Comparison of ENCODE assay signal across 36 cellular contexts in the genomic region with DNA sequence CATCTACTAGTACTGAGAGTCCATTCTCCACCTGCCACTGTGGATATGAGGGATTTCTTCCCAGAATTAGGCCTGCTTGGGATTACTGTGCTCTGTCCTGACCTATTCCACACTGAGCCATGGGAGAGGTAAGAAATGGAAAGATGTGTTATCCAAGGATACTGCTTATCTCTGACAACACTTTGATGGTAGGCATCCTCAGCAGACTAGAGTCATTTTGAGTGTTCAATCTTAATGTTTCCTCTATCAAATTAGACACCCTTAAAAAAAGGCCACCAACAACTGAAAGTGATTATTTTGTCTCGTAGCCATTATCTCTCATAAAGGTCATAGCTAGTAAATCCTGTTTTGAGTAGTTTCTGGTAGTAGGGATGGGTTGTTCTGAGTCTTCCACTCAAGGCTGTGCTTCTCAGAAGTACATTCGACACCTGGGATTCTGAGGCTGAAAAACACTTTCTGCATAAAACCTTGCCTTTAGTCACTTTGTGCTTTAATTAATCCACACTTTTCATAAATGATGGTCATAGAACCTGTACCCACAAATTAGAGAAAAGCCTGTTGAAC. TPM values are rescaled to one million over a fixed set of nuclear protein-coding genes. Genes with fewer than 3 reads are reported as not detected.
DNase-seq lines count a peak whose midpoint lies in the region; ATAC-seq, FAIRE-seq and TF ChIP-seq lines count a peak whose summit lies in the region.
"Had no signal": no experiment of that assay in that cellular context is flagged by ENCODE, and none has a peak within 500 bp of the region (broad histone marks: within the 10 kb centered on the region; RNA-seq: fewer than 3 reads in every experiment).

No MANE protein-coding gene starts in this region.

- FAIRE-seq in GM18507 (lab: Jason Lieb, UNC) (peak; percentile 46), GM12878 (lab: Jason Lieb, UNC) (peak; percentile 54)
- FAIRE-seq: bronchial epithelial cell, colon had no signal

- H3K4me1 ChIP-seq in GM12878 (ENCODE audit: control insufficient read depth, insufficient read depth, low read length) (peaks cover 18% of the 10 kb centered on the region), GM23338 (ENCODE audit: insufficient read depth) (no peaks in the 10 kb centered on the region), psoas muscle (no peaks in the 10 kb centered on the region)
- H3K4me1 ChIP-seq: Caco-2, lower lobe of right lung, prostate gland had no signal

- POLR2A ChIA-PET in activated CD4-positive, alpha-beta T cell treated with anti-CD3 and anti-CD28 coated beads for 36 hours (lab: Charles Lee): no interaction called here
- POLR2A ChIA-PET in GM12878 (lab: Charles Lee): no interaction called here

- H3K4me2 ChIP-seq in GM12878 (ENCODE audit: control insufficient read depth, insufficient read depth): peak overlapping the region; percentile 68; the same call in 1 of the 2 replicates
- no peak overlapping the region for H3K4me2 ChIP-seq in GM23338

- no peaks in the 10 kb centered on the region for H3F3A ChIP-seq in GM23338 (replicated peaks; ENCODE audit: low read depth)

- H3K9ac ChIP-seq in GM12878 (ENCODE audit: control insufficient read depth, insufficient read depth, low read length): no peak overlapping the region

- CTCF ChIA-PET in activated CD4-positive, alpha-beta T cell treated with anti-CD3 and anti-CD28 coated beads for 36 hours (lab: Charles Lee): interaction anchor here (0.7 to 1.4 kb wide), 2 partner anchors 55 to 59 kb away, joined by 3 to 4 read pairs; partner anchors contain the start of gene MKNK1
- CTCF ChIA-PET in GM12878 (lab: Yijun Ruan, JAX): interaction anchor here (0.8 kb wide), 1 partner anchor 10 kb away, joined by 3 read pairs; no protein-coding TSS in a partner anchor

- no peak overlapping the region for H3K4me3 ChIP-seq in GM12878
- no peak overlapping the region for H3K4me3 ChIP-seq in GM23338
- H3K4me3 ChIP-seq in psoas muscle: no peak overlapping the region
- H3K4me3 ChIP-seq: lower lobe of right lung, prostate gland had no signal

- peak; percentile 64 for ATAC-seq in activated CD4-positive, alpha-beta T cell treated with anti-CD3 and anti-CD28 coated beads for 36 hours
- ATAC-seq in HG03439 (IDR thresholded peaks at IDR 0.05; ENCODE audit: unreplicated experiment) (peak; percentile 12), GM12878 (peak; percentile 52), GM23338 (no peak), psoas muscle (no peak)
- no peak for ATAC-seq in stimulated activated naive B cell treated with anti-CD40 and anti-IgM and Interleukin-4, amounts not matched to agents 10 μg/mL and 1 μg/mL and 100 μg/mL, for 72 hours (replicated peaks)
- ATAC-seq: lower lobe of right lung; naive thymus-derived CD8-positive, alpha-beta T cell; Panc1; SK-N-SH treated with all-trans-retinoic acid at 6 μM for 48 hours had no signal

- H3K9me3 ChIP-seq in GM12878 (replicated peaks; ENCODE audit: control insufficient read depth, insufficient read depth, low read length) (peaks cover 2% of the 10 kb centered on the region; the same call in 2 of the 3 replicates), psoas muscle (no peaks in the 10 kb centered on the region)
- H3K9me3 ChIP-seq: Caco-2, lower lobe of right lung, prostate gland had no signal

- H3K27ac Mint-ChIP-seq in activated CD4-positive, alpha-beta T cell treated with anti-CD3 and anti-CD28 coated beads for 36 hours: no peak overlapping the region
- H3K27ac Mint-ChIP-seq in GM23338: no peak overlapping the region
- no peak overlapping the region for H3K27ac Mint-ChIP-seq in stimulated activated naive B cell treated with anti-CD40 and anti-IgM and Interleukin-4, amounts not matched to agents 10 μg/mL and 1 μg/mL and 100 μg/mL, for 72 hours
- H3K27ac Mint-ChIP-seq: activated naive CD8-positive, alpha-beta T cell; H9; T-helper 1 cell treated with Interleukin-12 subunit alpha and Interleukin-12 subunit beta and Interleukin-4 antibody, amounts not matched to agents 30 μg/mL and 1 μg/mL, for 36 hours; type B pancreatic cell had no signal

- no peaks in the 10 kb centered on the region for H3K9me2 ChIP-seq in GM23338 (ENCODE audit: insufficient read depth)

- H3K4me1 Mint-ChIP-seq in activated CD4-positive, alpha-beta T cell treated with anti-CD3 and anti-CD28 coated beads for 36 hours: peaks cover 23% of the 10 kb centered on the region
- no peaks in the 10 kb centered on the region for H3K4me1 Mint-ChIP-seq in GM23338
- peaks cover 0 to 6% of the 10 kb centered on the region in 2 donors for H3K4me1 Mint-ChIP-seq in stimulated activated naive B cell treated with anti-CD40 and anti-IgM and Interleukin-4, amounts not matched to agents 10 μg/mL and 1 μg/mL and 100 μg/mL, for 72 hours
- H3K4me1 Mint-ChIP-seq: H9 had no signal

- H3K27ac ChIP-seq in GM12878 (ENCODE audit: control insufficient read depth, insufficient read depth) (peak overlapping the region; percentile 35; the same call in 1 of the 2 replicates), GM23338 (ENCODE audit: low read depth) (no peak overlapping the region), psoas muscle (no peak overlapping the region)
- H3K27ac ChIP-seq: lower lobe of right lung, prostate gland had no signal

- H4K20me1 ChIP-seq in GM12878 (ENCODE audit: control insufficient read depth, insufficient read depth): no peaks in the 10 kb centered on the region
- H4K20me1 ChIP-seq in GM23338 (replicated peaks; ENCODE audit: insufficient read depth): 0 out of 2 replicates have a peak, but pooled peaks cover 11% of the 10 kb centered on the region

- peaks cover 2 to 8% of the 10 kb centered on the region in 2 experiments; a peak in 3 of 4 replicates for H3K36me3 ChIP-seq in GM12878 (ENCODE audit: control insufficient read depth in 2 of 2, insufficient read depth in 2 of 2, low read length in 1 of 2)
- peaks cover 15% of the 10 kb centered on the region for H3K36me3 ChIP-seq in GM23338 (ENCODE audit: insufficient read depth)
- H3K36me3 ChIP-seq in psoas muscle (ENCODE audit: insufficient read depth in 1 of 2, low read depth in 1 of 2): peaks cover 2 to 96% of the 10 kb centered on the region in 2 donors

- H3K4me3 Mint-ChIP-seq in activated CD4-positive, alpha-beta T cell treated with anti-CD3 and anti-CD28 coated beads for 36 hours: no peak overlapping the region
- no peak overlapping the region for H3K4me3 Mint-ChIP-seq in GM23338
- no peak overlapping the region for H3K4me3 Mint-ChIP-seq in stimulated activated naive B cell treated with anti-CD40 and anti-IgM and Interleukin-4, amounts not matched to agents 10 μg/mL and 1 μg/mL and 100 μg/mL, for 72 hours
- H3K4me3 Mint-ChIP-seq: activated naive CD8-positive, alpha-beta T cell; H9; naive thymus-derived CD8-positive, alpha-beta T cell; T-helper 1 cell treated with Interleukin-12 subunit alpha and Interleukin-12 subunit beta and Interleukin-4 antibody, amounts not matched to agents 30 μg/mL and 1 μg/mL, for 36 hours; type B pancreatic cell had no signal

- TF ChIP-seq EP300 in GM12878 (IDR thresholded peaks at IDR 0.05; ENCODE audit: borderline replicate concordance in 1 of 2, control insufficient read depth in 1 of 2, low read depth in 2 of 2, low read length in 2 of 2): no peak

- TF ChIP-seq RAD21 in GM12878 (IDR thresholded peaks at IDR 0.05; ENCODE audit: insufficient read depth, low read depth, low read length): no peak

- H3K36me3 Mint-ChIP-seq in activated CD4-positive, alpha-beta T cell treated with anti-CD3 and anti-CD28 coated beads for 36 hours (ENCODE audit: low read depth): peaks cover 37% of the 10 kb centered on the region
- peaks cover 39% of the 10 kb centered on the region for H3K36me3 Mint-ChIP-seq in GM23338 (ENCODE audit: low read depth)
- H3K36me3 Mint-ChIP-seq in stimulated activated naive B cell treated with anti-CD40 and anti-IgM and Interleukin-4, amounts not matched to agents 10 μg/mL and 1 μg/mL and 100 μg/mL, for 72 hours: peaks cover 25 to 29% of the 10 kb centered on the region in 2 donors

- no peak for TF ChIP-seq CTCF in GM12878 (IDR thresholded peaks at IDR 0.05 in 2 of 3, conservative IDR thresholded peaks at IDR 0.05 in 1 of 3; ENCODE audit: control insufficient read depth in 2 of 3, extremely low read depth in 1 of 3, insufficient read depth in 1 of 3, low read depth in 3 of 3, low read length in 3 of 3)
- TF ChIP-seq CTCF in GM23338 (conservative IDR thresholded peaks at IDR 0.05; ENCODE audit: low read depth in 2 of 2): no peak
- no peak for TF ChIP-seq CTCF in psoas muscle (IDR thresholded peaks at IDR 0.05)

- WGBS in GM12878 (ENCODE audit: insufficient coverage, insufficient replicate concordance, low lambda C conversion rate, missing lambda C conversion rate): 41% methylated on average over 2 of the region's 2 CpGs
- WGBS in psoas muscle, 3 donors: 88 to 91% (median 88%) methylated on average over 2 of the region's 2 CpGs

- in situ Hi-C loops in GM12878 (cut with MboI): no loop called here

- SMC1A ChIA-PET in GM12878 (lab: Charles Lee; ENCODE audit: uncharacterized antibody, unreplicated experiment): interaction anchor here (1.6 kb wide), 1 partner anchor 18 kb away, joined by 3 read pairs; no protein-coding TSS in a partner anchor

- H3K9me3 Mint-ChIP-seq in activated CD4-positive, alpha-beta T cell treated with anti-CD3 and anti-CD28 coated beads for 36 hours (ENCODE audit: low read depth): peaks cover 2% of the 10 kb centered on the region
- H3K9me3 Mint-ChIP-seq in GM23338: no peaks in the 10 kb centered on the region
- H3K9me3 Mint-ChIP-seq in stimulated activated naive B cell treated with anti-CD40 and anti-IgM and Interleukin-4, amounts not matched to agents 10 μg/mL and 1 μg/mL and 100 μg/mL, for 72 hours: peaks cover 0 to 3% of the 10 kb centered on the region in 2 donors
- H3K9me3 Mint-ChIP-seq: H9, type B pancreatic cell had no signal

- H3K27me3 ChIP-seq in GM12878 (replicated peaks in 1 of 2; ENCODE audit: control insufficient read depth in 2 of 2, insufficient read depth in 2 of 2, low read length in 1 of 2) (no peaks in the 10 kb centered on the region), GM23338 (ENCODE audit: insufficient read depth) (no peaks in the 10 kb centered on the region), psoas muscle (ENCODE audit: insufficient read depth in 3 of 3, low read length in 2 of 3) (no peaks in the 10 kb centered on the region)

- no peaks in the 10 kb centered on the region for H3K79me2 ChIP-seq in GM12878 (ENCODE audit: control insufficient read depth, insufficient read depth, low read length)
- 0 out of 2 replicates have a peak, but pooled peaks cover 4% of the 10 kb centered on the region for H3K79me2 ChIP-seq in GM23338 (replicated peaks; ENCODE audit: insufficient read depth)

- DNase-seq in activated CD4-positive, alpha-beta T cell treated with anti-CD3 and anti-CD28 coated beads for 36 hours: no peak
- DNase-seq in activated CD4-positive, alpha-beta T cell treated with anti-CD3 and anti-CD28 coated beads for 4 hours: no peak
- DNase-seq in GM18507 (ENCODE audit: extremely low spot score, insufficient read length, low read depth) (no peak), GM12878 (ENCODE audit: low read depth, low spot score) (no peak), GM23338 (ENCODE audit: low spot score) (no peak), psoas muscle (no peak)
- no peak for DNase-seq in stimulated activated naive B cell treated with anti-CD40 and anti-IgM and Interleukin-4, amounts not matched to agents 10 μg/mL and 1 μg/mL and 100 μg/mL, for 72 hours
- DNase-seq: 8988T; activated CD4-positive, alpha-beta T cell treated with anti-CD3 and anti-CD28 coated beads for 48 hours; aorta; C1 segment of cervical spinal cord; Caco-2; effector CD4-positive, alpha-beta T cell; H9; hippocampal formation; Kasumi-1; lower lobe of right lung; naive thymus-derived CD8-positive, alpha-beta T cell; NCI-H1417 treated with DMSO at 0.1 percent for 48 hours; NCI-H2081; NCI-H526 treated with DMSO at 0.1 percent for 48 hours; nucleus accumbens; Right ventricle myocardium superior; stimulated activated CD4-positive, alpha-beta T cell treated with anti-CD3 and anti-CD28 coated beads, Interleukin-4, amount 100 ng/mL, for 1 hour; substantia nigra had no signal

- no peak for TF ChIP-seq POLR2A in GM12878 (IDR thresholded peaks at IDR 0.05; ENCODE audit: low read depth, low read length)

- RAD21 ChIA-PET in GM12878 (lab: Charles Lee; ENCODE audit: unreplicated experiment): interaction anchor here (0.6 kb wide), 1 partner anchor 9 kb away, joined by 3 read pairs; no protein-coding TSS in a partner anchor

- no peaks in the 10 kb centered on the region for H3K27me3 Mint-ChIP-seq in activated CD4-positive, alpha-beta T cell treated with anti-CD3 and anti-CD28 coated beads for 36 hours
- no peaks in the 10 kb centered on the region for H3K27me3 Mint-ChIP-seq in GM23338 (ENCODE audit: insufficient read depth, low read depth, poor library complexity)
- no peaks in the 10 kb centered on the region for H3K27me3 Mint-ChIP-seq in stimulated activated naive B cell treated with anti-CD40 and anti-IgM and Interleukin-4, amounts not matched to agents 10 μg/mL and 1 μg/mL and 100 μg/mL, for 72 hours
- H3K27me3 Mint-ChIP-seq: activated naive CD8-positive, alpha-beta T cell; naive thymus-derived CD8-positive, alpha-beta T cell; type B pancreatic cell had no signal

- no TSS peak for BruUV-seq in GM12878 (replicated peaks; lab: Mats Ljungman, UMichigan)

- no peak overlapping the region for H2AFZ ChIP-seq in GM12878 (ENCODE audit: control insufficient read depth, low read depth, low read length)
- no peak overlapping the region for H2AFZ ChIP-seq in GM23338

- intact Hi-C loops in activated CD4-positive, alpha-beta T cell treated with anti-CD3 and anti-CD28 coated beads for 36 hours (cut with DNase I, micrococcal nuclease): no loop called here
- intact Hi-C loops in GM12878 (cut with micrococcal nuclease; ENCODE audit: unreplicated experiment) (no loop called here), psoas muscle (cut with DNase I) (no loop called here)

RNA-seq across cellular contexts. Expression of gene ATPAF1, which starts 8.8 kb away (rescaled TPM):
- 10 to 100 TPM; 46.1 to 48.5 TPM for total RNA-seq in activated CD4-positive, alpha-beta T cell treated with anti-CD3 and anti-CD28 coated beads for 36 hours
- 31.8 and 37.1 TPM in 2 replicates for total RNA-seq in GM12878 (2013; cell fraction: nucleolus; rRNA removed)
- total RNA-seq in GM12878 (2014; rRNA removed) (42.8 and 49.5 TPM in 2 replicates), GM12878 (2014; rRNA removed; fragmentation: Illumina TruSeq; extraction: Trizol) (40.1 and 41.3 TPM in 2 replicates), GM12878 (2021) (39.6 and 40.2 TPM in 2 replicates), psoas muscle (100 to 1,000 TPM in 3 of 4 donors, 10 to 100 TPM in 1; 98.3 to 114 (median 107) TPM)
- 49.3 TPM for polyA plus RNA-seq in GM12878 (2011; ENCODE audit: low read depth)
- polyA plus RNA-seq in GM12878 (2011; rRNA removed) (93.5 and 123 TPM in 2 replicates), GM12878 (2014; fragmentation: Illumina TruSeq; extraction: Trizol) (61.1 and 67.6 TPM in 2 replicates), GM12878 (2014; fragmentation: Nextera tagmentation; extraction: Ambion mirVana) (10 to 100 TPM; 15.2 to 32.6 TPM), GM12878 (2014; rRNA removed) (42.3 and 54.0 TPM in 2 replicates), GM12878 (2016; fragmentation: Nextera tagmentation; extraction: Ambion mirVana) (10 to 100 TPM; 64.2 to 74.6 TPM), GM23338 (2016; fragmentation: Nextera tagmentation; extraction: Ambion mirVana) (35.9 and 41.2 TPM in 2 replicates), psoas muscle (100 to 1,000 TPM in 1 of 3 donors, 10 to 100 TPM in 2; 60.9 to 156 (median 82.0) TPM)
- 69.3 and 105 TPM in 2 replicates for polyA plus RNA-seq in GM12878 (2011; cell fraction: cytosol; rRNA removed)
- 35.8 and 37.9 TPM in 2 replicates for polyA plus RNA-seq in GM12878 (2011; cell fraction: nucleus; rRNA removed)
- 35.3 and 44.8 TPM in 2 replicates for polyA plus RNA-seq in GM12878 (2012)
- 49.3 and 62.9 TPM in 2 replicates for polyA minus RNA-seq in GM12878 (2011; rRNA and poly(A)+ RNA removed)
- polyA minus RNA-seq in GM12878 (2011; cell fraction: cytosol; rRNA and poly(A)+ RNA removed): 17.8 and 19.5 TPM in 2 replicates
- polyA minus RNA-seq in GM12878 (2011; cell fraction: nucleus; rRNA and poly(A)+ RNA removed): 13.5 and 17.1 TPM in 2 replicates
- total RNA-seq in GM23338 (2014; rRNA removed; shearing (Covaris generic)): 45.9 and 67.6 TPM in 2 replicates

RNA-seq across cellular contexts. Expression of gene TEX38, which starts 12.3 kb away (rescaled TPM):
- total RNA-seq in activated CD4-positive, alpha-beta T cell treated with anti-CD3 and anti-CD28 coated beads for 36 hours: under 1 TPM in 1 of 2 experiments, not detected in 1; 0.18 TPM
- not detected in 2 replicates for total RNA-seq in GM12878 (2013; cell fraction: nucleolus; rRNA removed)
- total RNA-seq in GM12878 (2014; rRNA removed): not detected in 2 replicates
- not detected in 2 replicates for total RNA-seq in GM12878 (2014; rRNA removed; fragmentation: Illumina TruSeq; extraction: Trizol)
- total RNA-seq in GM12878 (2021): not detected in 2 replicates
- polyA plus RNA-seq in GM12878 (2011; ENCODE audit: low read depth): not detected
- polyA plus RNA-seq in GM12878 (2011; rRNA removed): 0.07 TPM in 1 of 2 replicates, not detected in the other
- not detected in 2 replicates for polyA plus RNA-seq in GM12878 (2011; cell fraction: cytosol; rRNA removed)
- 0.15 TPM in 1 of 2 replicates, not detected in the other for polyA plus RNA-seq in GM12878 (2011; cell fraction: nucleus; rRNA removed)
- polyA plus RNA-seq in GM12878 (2012): 0.32 TPM in 1 of 2 replicates, not detected in the other
- polyA plus RNA-seq in GM12878 (2014; fragmentation: Illumina TruSeq; extraction: Trizol): not detected in 2 replicates
- polyA plus RNA-seq in GM12878 (2014; fragmentation: Nextera tagmentation; extraction: Ambion mirVana): not detected
- not detected in 2 replicates for polyA plus RNA-seq in GM12878 (2014; rRNA removed)
- under 1 TPM; 0.15 to 0.32 TPM for polyA plus RNA-seq in GM12878 (2016; fragmentation: Nextera tagmentation; extraction: Ambion mirVana)
- polyA minus RNA-seq in GM12878 (2011; rRNA and poly(A)+ RNA removed): 0.21 TPM in 1 of 2 replicates, not detected in the other
- polyA minus RNA-seq in GM12878 (2011; cell fraction: cytosol; rRNA and poly(A)+ RNA removed): not detected in 2 replicates
- not detected in 2 replicates for polyA minus RNA-seq in GM12878 (2011; cell fraction: nucleus; rRNA and poly(A)+ RNA removed)
- not detected in 2 replicates for total RNA-seq in GM23338 (2014; rRNA removed; shearing (Covaris generic))
- 0.37 TPM in 1 of 2 replicates, not detected in the other for polyA plus RNA-seq in GM23338 (2016; fragmentation: Nextera tagmentation; extraction: Ambion mirVana)
- total RNA-seq in psoas muscle: not detected
- under 1 TPM in 1 of 3 donors, not detected in 2; 0.08 TPM for polyA plus RNA-seq in psoas muscle
- total RNA-seq: aorta; bronchial epithelial cell; Caco-2; fibroblast of lung; G401; H9; lower lobe of right lung; naive thymus-derived CD8-positive, alpha-beta T cell; Right ventricle myocardium superior had no signal
- polyA plus RNA-seq: aorta; fibroblast of lung; naive thymus-derived CD8-positive, alpha-beta T cell had no signal

RNA-seq across cellular contexts. Expression of gene MOB3C, which starts 42.8 kb away (rescaled TPM):
- 1 to 10 TPM; 8.5 to 8.9 TPM for total RNA-seq in activated CD4-positive, alpha-beta T cell treated with anti-CD3 and anti-CD28 coated beads for 36 hours
- 18.1 and 19.8 TPM in 2 replicates for total RNA-seq in GM12878 (2013; cell fraction: nucleolus; rRNA removed)
- total RNA-seq in GM12878 (2014; rRNA removed) (10.3 and 11.1 TPM in 2 replicates), GM12878 (2014; rRNA removed; fragmentation: Illumina TruSeq; extraction: Trizol) (8.4 and 8.6 TPM in 2 replicates), GM12878 (2021) (9.9 and 11.4 TPM in 2 replicates), psoas muscle (10 to 100 TPM; 12.1 to 36.3 (median 28.5) TPM)
- polyA plus RNA-seq in GM12878 (2011; ENCODE audit: low read depth): 8.6 TPM
- polyA plus RNA-seq in GM12878 (2011; rRNA removed) (12.4 and 16.0 TPM in 2 replicates), GM12878 (2014; fragmentation: Illumina TruSeq; extraction: Trizol) (10.3 and 12.8 TPM in 2 replicates), GM12878 (2014; fragmentation: Nextera tagmentation; extraction: Ambion mirVana) (1 to 10 TPM; 1.0 to 4.1 TPM), GM12878 (2014; rRNA removed) (9.8 and 10.7 TPM in 2 replicates), GM12878 (2016; fragmentation: Nextera tagmentation; extraction: Ambion mirVana) (1 to 10 TPM; 5.6 to 5.9 TPM), GM23338 (2016; fragmentation: Nextera tagmentation; extraction: Ambion mirVana) (0.78 and 1.1 TPM in 2 replicates), psoas muscle (10 to 100 TPM in 2 of 3 donors, 1 to 10 TPM in 1; 8.7 to 17.9 (median 13.4) TPM)
- 16.4 and 17.1 TPM in 2 replicates for polyA plus RNA-seq in GM12878 (2011; cell fraction: cytosol; rRNA removed)
- polyA plus RNA-seq in GM12878 (2011; cell fraction: nucleus; rRNA removed): 19.9 and 24.1 TPM in 2 replicates
- polyA plus RNA-seq in GM12878 (2012): 10.2 and 11.3 TPM in 2 replicates
- 14.6 and 18.1 TPM in 2 replicates for polyA minus RNA-seq in GM12878 (2011; rRNA and poly(A)+ RNA removed)
- 2.7 and 4.0 TPM in 2 replicates for polyA minus RNA-seq in GM12878 (2011; cell fraction: cytosol; rRNA and poly(A)+ RNA removed)
- 12.7 and 18.1 TPM in 2 replicates for polyA minus RNA-seq in GM12878 (2011; cell fraction: nucleus; rRNA and poly(A)+ RNA removed)
- 6.2 and 6.3 TPM in 2 replicates for total RNA-seq in GM23338 (2014; rRNA removed; shearing (Covaris generic))

RNA-seq across cellular contexts. Expression of gene MKNK1, which starts 55.3 kb away (rescaled TPM):
- total RNA-seq in activated CD4-positive, alpha-beta T cell treated with anti-CD3 and anti-CD28 coated beads for 36 hours: 10 to 100 TPM; 27.8 to 31.0 TPM
- total RNA-seq in GM12878 (2013; cell fraction: nucleolus; rRNA removed): 46.3 and 51.4 TPM in 2 replicates
- 19.1 and 20.0 TPM in 2 replicates for total RNA-seq in GM12878 (2014; rRNA removed)
- 19.2 and 21.2 TPM in 2 replicates for total RNA-seq in GM12878 (2014; rRNA removed; fragmentation: Illumina TruSeq; extraction: Trizol)
- 22.1 and 29.1 TPM in 2 replicates for total RNA-seq in GM12878 (2021)
- polyA plus RNA-seq in GM12878 (2011; ENCODE audit: low read depth): 30.5 TPM
- polyA plus RNA-seq in GM12878 (2011; rRNA removed): 27.8 and 34.6 TPM in 2 replicates
- 27.9 and 31.4 TPM in 2 replicates for polyA plus RNA-seq in GM12878 (2011; cell fraction: cytosol; rRNA removed)
- 72.1 and 77.2 TPM in 2 replicates for polyA plus RNA-seq in GM12878 (2011; cell fraction: nucleus; rRNA removed)
- polyA plus RNA-seq in GM12878 (2012): 19.6 and 25.7 TPM in 2 replicates
- 26.3 and 34.6 TPM in 2 replicates for polyA plus RNA-seq in GM12878 (2014; fragmentation: Illumina TruSeq; extraction: Trizol)
- polyA plus RNA-seq in GM12878 (2014; fragmentation: Nextera tagmentation; extraction: Ambion mirVana): 10 to 100 TPM; 13.7 to 17.0 TPM
- 29.9 and 30.2 TPM in 2 replicates for polyA plus RNA-seq in GM12878 (2014; rRNA removed)
- 10 to 100 TPM; 26.8 to 29.7 TPM for polyA plus RNA-seq in GM12878 (2016; fragmentation: Nextera tagmentation; extraction: Ambion mirVana)
- polyA minus RNA-seq in GM12878 (2011; rRNA and poly(A)+ RNA removed): 25.4 and 27.3 TPM in 2 replicates
- polyA minus RNA-seq in GM12878 (2011; cell fraction: cytosol; rRNA and poly(A)+ RNA removed): 5.7 and 10.1 TPM in 2 replicates
- polyA minus RNA-seq in GM12878 (2011; cell fraction: nucleus; rRNA and poly(A)+ RNA removed): 14.7 and 28.6 TPM in 2 replicates
- total RNA-seq in GM23338 (2014; rRNA removed; shearing (Covaris generic)): 9.7 and 11.8 TPM in 2 replicates
- 15.3 and 20.5 TPM in 2 replicates for polyA plus RNA-seq in GM23338 (2016; fragmentation: Nextera tagmentation; extraction: Ambion mirVana)
- 10 to 100 TPM; 32.2 to 46.7 (median 39.9) TPM for total RNA-seq in psoas muscle
- polyA plus RNA-seq in psoas muscle: 10 to 100 TPM; 19.3 to 52.6 (median 23.8) TPM

RNA-seq across cellular contexts. Expression of gene EFCAB14, which starts 59.5 kb away (rescaled TPM):
- 10 to 100 TPM; 37.8 to 54.3 TPM for total RNA-seq in activated CD4-positive, alpha-beta T cell treated with anti-CD3 and anti-CD28 coated beads for 36 hours
- 57.2 and 69.3 TPM in 2 replicates for total RNA-seq in GM12878 (2013; cell fraction: nucleolus; rRNA removed)
- total RNA-seq in GM12878 (2014; rRNA removed) (44.8 and 54.1 TPM in 2 replicates), GM12878 (2014; rRNA removed; fragmentation: Illumina TruSeq; extraction: Trizol) (46.1 and 51.1 TPM in 2 replicates), GM12878 (2021) (42.3 and 46.3 TPM in 2 replicates), psoas muscle (10 to 100 TPM; 48.4 to 63.3 (median 52.9) TPM)
- 28.0 TPM for polyA plus RNA-seq in GM12878 (2011; ENCODE audit: low read depth)
- polyA plus RNA-seq in GM12878 (2011; rRNA removed) (66.0 and 78.8 TPM in 2 replicates), GM12878 (2014; fragmentation: Illumina TruSeq; extraction: Trizol) (58.2 and 67.5 TPM in 2 replicates), GM12878 (2014; fragmentation: Nextera tagmentation; extraction: Ambion mirVana) (10 to 100 TPM in 1 of 2 experiments, 1 to 10 TPM in 1; 7.8 to 12.7 TPM), GM12878 (2014; rRNA removed) (25.0 and 31.5 TPM in 2 replicates), GM12878 (2016; fragmentation: Nextera tagmentation; extraction: Ambion mirVana) (10 to 100 TPM; 36.8 to 40.9 TPM), GM23338 (2016; fragmentation: Nextera tagmentation; extraction: Ambion mirVana) (20.8 and 23.3 TPM in 2 replicates), psoas muscle (10 to 100 TPM; 21.1 to 62.5 (median 24.6) TPM)
- polyA plus RNA-seq in GM12878 (2011; cell fraction: cytosol; rRNA removed): 32.3 and 37.9 TPM in 2 replicates
- 45.5 and 58.7 TPM in 2 replicates for polyA plus RNA-seq in GM12878 (2011; cell fraction: nucleus; rRNA removed)
- polyA plus RNA-seq in GM12878 (2012): 27.1 and 28.6 TPM in 2 replicates
- polyA minus RNA-seq in GM12878 (2011; rRNA and poly(A)+ RNA removed): 55.6 and 62.6 TPM in 2 replicates
- polyA minus RNA-seq in GM12878 (2011; cell fraction: cytosol; rRNA and poly(A)+ RNA removed): 27.9 and 30.1 TPM in 2 replicates
- 23.5 and 32.1 TPM in 2 replicates for polyA minus RNA-seq in GM12878 (2011; cell fraction: nucleus; rRNA and poly(A)+ RNA removed)
- total RNA-seq in GM23338 (2014; rRNA removed; shearing (Covaris generic)): 48.7 and 49.0 TPM in 2 replicates

Comparison
In these comparisons a context has a peak if more than half of its experiments do, and no peak if none do; other contexts are left out.
1. ATAC-seq: peak in activated CD4-positive, alpha-beta T cell treated with anti-CD3 and anti-CD28 coated beads for 36 hours (single experiment), HG03439 (single experiment) and GM12878 (single experiment); none in GM23338 (single experiment), stimulated activated naive B cell treated with anti-CD40 and anti-IgM and Interleukin-4, amounts not matched to agents 10 μg/mL and 1 μg/mL and 100 μg/mL, for 72 hours (0 of 2) and psoas muscle (0 of 4).